14 cellular contexts compared by ENCODE assay signal in genomic region chr6:89260832-89261231, GRCh38. TPM values are rescaled to one million over a fixed set of nuclear protein-coding genes. Genes with fewer than 3 reads are reported as not detected.
A peak's percentile ranks its signal among the peaks of the same experiment; 100 is the strongest.
DNase-seq lines count a peak whose midpoint lies in the region; ATAC-seq, FAIRE-seq and TF ChIP-seq lines count a peak whose summit lies in the region.
"Had no signal": no experiment of that assay in that cellular context is flagged by ENCODE, and none has a peak within 500 bp of the region (broad histone marks: within the 10 kb centered on the region; RNA-seq: fewer than 3 reads in every experiment).

No MANE protein-coding gene starts in this region.

- no peaks in the 10 kb centered on the region for H3K9me3 ChIP-seq in HepG2 (ENCODE audit: low read length)
- H3K9me3 ChIP-seq in right lobe of liver = no peaks in the 10 kb centered on the region

- no peaks in the 10 kb centered on the region for H3K79me2 ChIP-seq in HepG2 (ENCODE audit: insufficient read depth, low read length)

- 9% methylated on average over 5 of the region's 5 CpGs for WGBS in HepG2 (ENCODE audit: low lambda C conversion rate)
- WGBS in right lobe of liver (ENCODE audit: insufficient coverage, low coverage, low lambda C conversion rate, missing lambda C conversion rate) = 31% methylated on average over 5 of the region's 5 CpGs

- POLR2A ChIA-PET in HepG2 (lab: Yijun Ruan, JAX) = no interaction called here

- no TSS peak for BruUV-seq in HepG2 (replicated peaks; lab: Mats Ljungman, UMichigan)

- TF ChIP-seq POLR2A in HepG2 (IDR thresholded peaks at IDR 0.05; ENCODE audit: insufficient read depth in 1 of 2, low read depth in 2 of 2, low read length in 2 of 2) (no peak), right lobe of liver (IDR thresholded peaks at IDR 0.05) (no peak)

- ATAC-seq in HepG2 = peak; percentile 57; the same call in 2 of the 3 replicates
- no peak for ATAC-seq in right lobe of liver
- no peak for ATAC-seq in GM19463 (IDR thresholded peaks at IDR 0.05; ENCODE audit: unreplicated experiment)
- ATAC-seq in HG02571 (IDR thresholded peaks at IDR 0.05; ENCODE audit: unreplicated experiment) = no peak

- TF ChIP-seq CTCF in HepG2 (CRISPR knock-in tag; IDR thresholded peaks at IDR 0.05) (no peak), right lobe of liver (IDR thresholded peaks at IDR 0.05) (no peak)

- in situ Hi-C loops in HepG2 (cut with HindIII; ENCODE audit: extremely low pct_ligation_motif_present, low pct_unique_long_range_greater_than_20kb) = no loop called here

- H3K27me3 ChIP-seq in HepG2 (ENCODE audit: control insufficient read depth in 1 of 2, insufficient read depth in 2 of 2, low read length in 2 of 2) = 0 out of 5 replicates have a peak, but pooled peaks cover 0 to 5% of the 10 kb centered on the region in 2 experiments
- H3K27me3 ChIP-seq in right lobe of liver = no peaks in the 10 kb centered on the region

- no peak for TF ChIP-seq RAD21 in HepG2 (CRISPR knock-in tag; IDR thresholded peaks at IDR 0.05)

- H3K4me1 ChIP-seq in HepG2 (ENCODE audit: insufficient read depth, low read length) (0 out of 2 replicates have a peak, but pooled peaks cover 10% of the 10 kb centered on the region), right lobe of liver (no peaks in the 10 kb centered on the region)

- peak; percentile 21 for DNase-seq in HepG2 (ENCODE audit: low spot score)
- no peak for DNase-seq in right lobe of liver
- DNase-seq in NCI-H146 (lab: John Stamatoyannopoulos, UW) = peak; percentile 65
- DNase-seq in UCSD-AML1 (lab: John Stamatoyannopoulos, UW; ENCODE audit: unreplicated experiment) = peak; percentile 18
- no peak for DNase-seq in activated T-cell treated with anti-CD3 and anti-CD28 coated beads, Interleukin-2, amount 50 U/mL, for 1 hour
- DNase-seq in T-helper 9 cell = no peak
- DNase-seq: activated effector memory CD4-positive, alpha-beta T cell treated with Interleukin-2 at 50 U/mL for 16 hours; CD8-positive, alpha-beta memory T cell; trophoblast cell had no signal

- TF ChIP-seq EP300 in HepG2 (IDR thresholded peaks at IDR 0.05; ENCODE audit: low read depth in 2 of 2, low read length in 2 of 2) = no peak
- TF ChIP-seq EP300 in HepG2 (CRISPR knock-in tag; IDR thresholded peaks at IDR 0.05; ENCODE audit: borderline replicate concordance) = no peak

- intact Hi-C loops in HepG2 (cut with micrococcal nuclease; ENCODE audit: unreplicated experiment) = no loop called here
- intact Hi-C loops in right lobe of liver (cut with DNase I) = no loop called here

- no peak overlapping the region for H3K9ac ChIP-seq in HepG2 (ENCODE audit: insufficient read depth, low read depth, low read length)

- H3K4me3 ChIP-seq in HepG2 (replicated peaks in 1 of 3; ENCODE audit: insufficient read depth in 1 of 3, low read depth in 2 of 3, low read length in 3 of 3) (no peak overlapping the region), right lobe of liver (no peak overlapping the region)

- no peaks in the 10 kb centered on the region for H4K20me1 ChIP-seq in HepG2 (ENCODE audit: insufficient read depth, low read length)

- no peak overlapping the region for H3K4me2 ChIP-seq in HepG2 (ENCODE audit: low read depth, low read length)

- no peak overlapping the region for H3K27ac ChIP-seq in HepG2 (ENCODE audit: extremely low read length, insufficient read depth, low read length)
- no peak overlapping the region for H3K27ac ChIP-seq in right lobe of liver

- H2AFZ ChIP-seq in HepG2 (ENCODE audit: low read length) = peak overlapping the region; percentile 25

- peak; percentile 21 for FAIRE-seq in HepG2 (lab: Jason Lieb, UNC)

- H3K36me3 ChIP-seq in HepG2 (replicated peaks in 1 of 2; ENCODE audit: control insufficient read depth in 1 of 2, insufficient read depth in 2 of 2, low read length in 2 of 2) (no peaks in the 10 kb centered on the region), right lobe of liver (no peaks in the 10 kb centered on the region)

- CTCF ChIA-PET in HepG2 (lab: Yijun Ruan, JAX; ENCODE audit: low intra/inter-chr PET ratio, low total read pairs) = no interaction called here

TF ChIP-seq in HepG2, 621 proteins besides CTCF, POLR2A, EP300 and RAD21:
- no peak for TF ChIP-seq NFATC3 (CRISPR knock-in tag; IDR thresholded peaks at IDR 0.05)
- no peak for TF ChIP-seq MYPOP (CRISPR knock-in tag; IDR thresholded peaks at IDR 0.05)
- TF ChIP-seq TARDBP (CRISPR knock-in tag; IDR thresholded peaks at IDR 0.05) = no peak
- TF ChIP-seq CHCHD3 (CRISPR knock-in tag; IDR thresholded peaks at IDR 0.05) = no peak
- TF ChIP-seq SYNCRIP (IDR thresholded peaks at IDR 0.05; ENCODE audit: insufficient read depth, low read depth, low read length) = no peak
- no peak for TF ChIP-seq SOX6 (IDR thresholded peaks at IDR 0.05)
- TF ChIP-seq SOX6 (CRISPR knock-in tag; IDR thresholded peaks at IDR 0.05) = 0 out of 2 replicates have a peak, but pooled peaks have one; percentile 9
- TF ChIP-seq TIGD3 (CRISPR knock-in tag; IDR thresholded peaks at IDR 0.05; ENCODE audit: borderline replicate concordance) = no peak

RNA-seq across cellular contexts. Expression of gene GABRR1, which starts 43.7 kb away (rescaled TPM):
- total RNA-seq in HepG2 (2016; rRNA removed; fragmentation: Illumina TruSeq; extraction: Trizol) (not detected in 2 replicates), right lobe of liver (not detected)
- not detected in 2 replicates for total RNA-seq in HepG2 (2016; cell fraction: cytosol; rRNA removed; fragmentation: Illumina TruSeq; extraction: Trizol; ENCODE audit: low read depth)
- not detected in 2 replicates for total RNA-seq in HepG2 (2016; cell fraction: insoluble cytoplasmic fraction; rRNA removed; fragmentation: Illumina TruSeq; extraction: Trizol)
- not detected in 2 replicates for total RNA-seq in HepG2 (2016; cell fraction: membrane; rRNA removed; fragmentation: Illumina TruSeq; extraction: Trizol)
- not detected in 2 replicates for total RNA-seq in HepG2 (2016; cell fraction: nucleus; rRNA removed; fragmentation: Illumina TruSeq; extraction: Trizol)
- not detected in 2 replicates for polyA plus RNA-seq in HepG2 (2011; rRNA removed)
- not detected in 2 replicates for polyA plus RNA-seq in HepG2 (2011; cell fraction: cytosol; rRNA removed)
- polyA plus RNA-seq in HepG2 (2011; cell fraction: nucleus; rRNA removed) = not detected in 2 replicates
- not detected in 2 replicates for polyA plus RNA-seq in HepG2 (2012)
- not detected in 2 replicates for polyA plus RNA-seq in HepG2 (2016; cell fraction: cytosol; fragmentation: Illumina TruSeq; extraction: Trizol; ENCODE audit: low read depth)
- polyA plus RNA-seq in HepG2 (2016; cell fraction: insoluble cytoplasmic fraction; fragmentation: Illumina TruSeq; extraction: Trizol; ENCODE audit: low read depth) = not detected in 2 replicates
- not detected in 2 replicates for polyA plus RNA-seq in HepG2 (2016; cell fraction: membrane; fragmentation: Illumina TruSeq; extraction: Trizol; ENCODE audit: low read depth)
- polyA plus RNA-seq in HepG2 (2016; cell fraction: nucleus; fragmentation: Illumina TruSeq; extraction: Trizol; ENCODE audit: insufficient read depth, low read depth) = not detected in 2 replicates
- not detected in 2 replicates for polyA minus RNA-seq in HepG2 (2011; rRNA and poly(A)+ RNA removed; ENCODE audit: low replicate concordance)
- not detected in 2 replicates for polyA minus RNA-seq in HepG2 (2011; cell fraction: cytosol; rRNA and poly(A)+ RNA removed)
- polyA minus RNA-seq in HepG2 (2011; cell fraction: nucleus; rRNA and poly(A)+ RNA removed) = not detected in 2 replicates
- total RNA-seq: CD8-positive, alpha-beta memory T cell; M059J; T-helper 2 cell treated with Interferon-gamma antibody and Interleukin-4, amounts not matched to agents 100 ng/mL and 5 ng/mL, for 36 hours had no signal
- polyA plus RNA-seq: CD8-positive, alpha-beta memory T cell; neural cell had no signal

RNA-seq across cellular contexts. Expression of gene GABRR2, which starts 54.3 kb away (rescaled TPM):
- not detected in 2 replicates for total RNA-seq in HepG2 (2016; rRNA removed; fragmentation: Illumina TruSeq; extraction: Trizol)
- total RNA-seq in HepG2 (2016; cell fraction: cytosol; rRNA removed; fragmentation: Illumina TruSeq; extraction: Trizol; ENCODE audit: low read depth) = not detected in 2 replicates
- total RNA-seq in HepG2 (2016; cell fraction: insoluble cytoplasmic fraction; rRNA removed; fragmentation: Illumina TruSeq; extraction: Trizol) = not detected in 2 replicates
- not detected in 2 replicates for total RNA-seq in HepG2 (2016; cell fraction: membrane; rRNA removed; fragmentation: Illumina TruSeq; extraction: Trizol)
- not detected in 2 replicates for total RNA-seq in HepG2 (2016; cell fraction: nucleus; rRNA removed; fragmentation: Illumina TruSeq; extraction: Trizol)
- polyA plus RNA-seq in HepG2 (2011; rRNA removed) = 0.13 and 0.24 TPM in 2 replicates
- 0.04 TPM in 1 of 2 replicates, not detected in the other for polyA plus RNA-seq in HepG2 (2011; cell fraction: cytosol; rRNA removed)
- polyA plus RNA-seq in HepG2 (2011; cell fraction: nucleus; rRNA removed) = 0.80 and 0.81 TPM in 2 replicates
- polyA plus RNA-seq in HepG2 (2012) = 0.20 TPM in 1 of 2 replicates, not detected in the other
- not detected in 2 replicates for polyA plus RNA-seq in HepG2 (2016; cell fraction: cytosol; fragmentation: Illumina TruSeq; extraction: Trizol; ENCODE audit: low read depth)
- not detected in 2 replicates for polyA plus RNA-seq in HepG2 (2016; cell fraction: insoluble cytoplasmic fraction; fragmentation: Illumina TruSeq; extraction: Trizol; ENCODE audit: low read depth)
- not detected in 2 replicates for polyA plus RNA-seq in HepG2 (2016; cell fraction: membrane; fragmentation: Illumina TruSeq; extraction: Trizol; ENCODE audit: low read depth)
- not detected in 2 replicates for polyA plus RNA-seq in HepG2 (2016; cell fraction: nucleus; fragmentation: Illumina TruSeq; extraction: Trizol; ENCODE audit: insufficient read depth, low read depth)
- 0.56 TPM in 1 of 2 replicates, not detected in the other for polyA minus RNA-seq in HepG2 (2011; rRNA and poly(A)+ RNA removed; ENCODE audit: low replicate concordance)
- polyA minus RNA-seq in HepG2 (2011; cell fraction: cytosol; rRNA and poly(A)+ RNA removed) = not detected in 2 replicates
- polyA minus RNA-seq in HepG2 (2011; cell fraction: nucleus; rRNA and poly(A)+ RNA removed) = 0.37 TPM in 1 of 2 replicates, not detected in the other
- 1 to 10 TPM in 1 of 6 experiments, under 1 TPM in 5; 0.20 to 1.2 (median 0.56) TPM for total RNA-seq in right lobe of liver

Comparison
In these comparisons a context has a peak if more than half of its experiments do, and no peak if none do; other contexts are left out.
1. DNase-seq: peak in HepG2 (single experiment), NCI-H146 (single experiment) and UCSD-AML1 (single experiment); none in right lobe of liver (0 of 3), activated T-cell treated with anti-CD3 and anti-CD28 coated beads, Interleukin-2, amount 50 U/mL, for 1 hour (single experiment) and T-helper 9 cell (single experiment).